8 cellular contexts compared by ENCODE assay signal in genomic region chr7:28180364-28181147, GRCh38. TPM values are rescaled to one million over a fixed set of nuclear protein-coding genes. Genes with fewer than 3 reads are reported as not detected.
DNase-seq lines count a peak whose midpoint lies in the region; ATAC-seq, FAIRE-seq and TF ChIP-seq lines count a peak whose summit lies in the region.

JAZF1 (minus strand) TSS chr7:28180795.

- H3K36me3 ChIP-seq in aorta (ENCODE audit: control insufficient read depth in 1 of 2, insufficient read depth in 2 of 2, low read length in 1 of 2): no peaks in the 10 kb centered on the region

- H3K27me3 ChIP-seq in right cardiac atrium (ENCODE audit: control insufficient read depth, insufficient read depth): no peaks in the 10 kb centered on the region
- no peaks in the 10 kb centered on the region for H3K27me3 ChIP-seq in aorta (ENCODE audit: control insufficient read depth in 1 of 2, insufficient read depth in 2 of 2, low read length in 1 of 2)

- ATAC-seq in T-helper 17 cell: peak; percentile 63
- peak; percentile 65 to 74 for ATAC-seq in right cardiac atrium
- peak; percentile 71 for ATAC-seq in aorta (ENCODE audit: low FRiP score)
- no peak for ATAC-seq in GM18909 (IDR thresholded peaks at IDR 0.05; ENCODE audit: poor library complexity, unreplicated experiment)

- no peak for FAIRE-seq in D721Med (lab: Jason Lieb, UNC)

- no peaks in the 10 kb centered on the region for H3K4me1 ChIP-seq in right cardiac atrium (ENCODE audit: control insufficient read depth, insufficient read depth, low read length)
- H3K4me1 ChIP-seq in aorta (ENCODE audit: control insufficient read depth in 1 of 2, insufficient read depth in 2 of 2, low read length in 2 of 2): no peaks in the 10 kb centered on the region

- no peaks in the 10 kb centered on the region for H3K27me3 Mint-ChIP-seq in T-helper 17 cell

- TF ChIP-seq CTCF in D721Med (IDR thresholded peaks at IDR 0.05; ENCODE audit: insufficient read depth, missing control alignments): no peak

- H3K27ac ChIP-seq in right cardiac atrium (ENCODE audit: low read length) (peak within 1 kb of the TSS; percentile 87), aorta (ENCODE audit: low read depth in 1 of 2, low read length in 2 of 2) (peak within 1 kb of the TSS; percentile 72 to 77)

- under 1% methylated on average over 58 of the region's 64 CpGs for WGBS in right cardiac atrium
- WGBS in aorta, 2 donors: 1% methylated on average over 40 to 57 of the region's 64 CpGs

- peak within 1 kb of the TSS; percentile 89 for H3K27ac Mint-ChIP-seq in T-helper 17 cell

- peak within 1 kb of the TSS; percentile 96 for H3K4me3 Mint-ChIP-seq in T-helper 17 cell

- H3K4me3 ChIP-seq in right cardiac atrium (ENCODE audit: low read length): peak within 1 kb of the TSS; percentile 99
- H3K4me3 ChIP-seq in aorta (ENCODE audit: low read length in 2 of 2): peak within 1 kb of the TSS; percentile 87 to 99

- peak; percentile 27 for DNase-seq in D721Med (ENCODE audit: insufficient read length, low spot score)
- DNase-seq in LHCN-M2 (ENCODE audit: low read depth): peak; percentile 39
- DNase-seq in T-helper 17 cell: peak; percentile 18 to 54 (median 44)
- DNase-seq in anterior cingulate cortex (lab: John Stamatoyannopoulos, UW): peak in 52 of 58 donors; percentile 12 to 83 (median 50)
- DNase-seq in right cardiac atrium: peak; percentile 63 to 88 (median 85)
- DNase-seq in posterior vena cava (ENCODE audit: low spot score): peak; percentile 82
- DNase-seq in aorta: peak; percentile 75 to 90

- intact Hi-C loops in right cardiac atrium (cut with DNase I): no loop called here
- intact Hi-C loops in posterior vena cava (cut with DNase I): no loop called here
- intact Hi-C loops in aorta (cut with DNase I): no loop called here

- H3K9me3 ChIP-seq in T-helper 17 cell (ENCODE audit: control insufficient read depth, low read length, poor library complexity, severe bottlenecking): no peaks in the 10 kb centered on the region
- no peaks in the 10 kb centered on the region for H3K9me3 ChIP-seq in right cardiac atrium (ENCODE audit: control insufficient read depth, low read length)
- no peaks in the 10 kb centered on the region for H3K9me3 ChIP-seq in aorta (ENCODE audit: control insufficient read depth, low read length)

- H3K4me1 Mint-ChIP-seq in T-helper 17 cell: peaks cover 21% of the 10 kb centered on the region

- no peaks in the 10 kb centered on the region for H3K36me3 Mint-ChIP-seq in T-helper 17 cell (ENCODE audit: low read depth)

RNA-seq across cellular contexts. Expression of gene JAZF1, which starts in this region (rescaled TPM):
- total RNA-seq in LHCN-M2 (2014; rRNA removed) (4.4 and 5.6 TPM in 2 replicates), T-helper 17 cell (10 to 100 TPM; 12.4 to 13.4 TPM), right cardiac atrium (10 to 100 TPM; 19.9 to 27.4 (median 25.4) TPM), posterior vena cava (10 to 100 TPM; 33.6 to 39.8 TPM), aorta (10 to 100 TPM; 23.8 to 38.8 TPM)
- polyA plus RNA-seq in LHCN-M2 (2012): 9.7 TPM
- polyA plus RNA-seq in right cardiac atrium (12.9 TPM), aorta (10 to 100 TPM; 13.5 to 18.8 TPM)

Comparison
In these comparisons a context has a peak if more than half of its experiments do, and no peak if none do; other contexts are left out.
1. DNase-seq: peak in every context shown above with its lines; median percentile 85 in right cardiac atrium; 82 in aorta; 82 in posterior vena cava; 50 in anterior cingulate cortex; 44 in T-helper 17 cell; 39 in LHCN-M2; 27 in D721Med.